24 cellular contexts compared by ENCODE assay signal in the genomic region with DNA sequence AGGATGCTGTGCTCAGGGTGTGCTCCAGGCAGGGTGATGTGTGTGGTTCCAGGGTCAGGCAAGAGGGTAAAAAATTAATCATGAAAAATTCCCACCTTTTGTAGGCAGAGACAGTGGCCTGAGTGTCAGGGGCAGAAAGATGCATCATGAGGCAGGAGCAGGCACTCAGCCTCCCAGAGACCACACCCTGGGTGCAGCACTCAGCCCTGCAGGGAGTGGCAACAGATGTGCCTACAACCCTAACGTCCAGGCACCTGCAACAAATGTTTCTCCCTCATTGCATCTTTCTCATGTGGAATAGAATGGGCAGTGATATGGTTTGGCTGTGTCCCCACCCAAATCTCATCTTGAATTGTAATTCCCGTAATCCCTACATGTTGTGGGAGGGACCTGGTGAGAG. TPM values are rescaled to one million over a fixed set of nuclear protein-coding genes. Genes with fewer than 3 reads are reported as not detected.
DNase-seq lines count a peak whose midpoint lies in the region; ATAC-seq and TF ChIP-seq lines count a peak whose summit lies in the region.
"Had no signal": no experiment of that assay in that cellular context is flagged by ENCODE, and none has a peak within 500 bp of the region (broad histone marks: within the 10 kb centered on the region; RNA-seq: fewer than 3 reads in every experiment).

No MANE protein-coding gene starts in this region.

- H3K9me3 ChIP-seq in HEK293 (ENCODE audit: control insufficient read depth, insufficient read depth, low read depth, low read length) = no peaks in the 10 kb centered on the region
- peaks cover 0 to 18% (median 0%) of the 10 kb centered on the region in 3 donors for H3K9me3 ChIP-seq in esophagus squamous epithelium
- H3K9me3 ChIP-seq: BE2C had no signal

- TF ChIP-seq POLR2A in esophagus squamous epithelium (IDR thresholded peaks at IDR 0.05) = no peak

- peaks cover 0 to 11% (median 0%) of the 10 kb centered on the region in 4 donors for H3K27me3 ChIP-seq in esophagus squamous epithelium
- H3K27me3 ChIP-seq: BE2C had no signal

- ATAC-seq in left colon = peak; percentile 26
- ATAC-seq in sciatic nerve = no peak
- no peak for ATAC-seq in Right ventricle myocardium inferior
- ATAC-seq: HCT116 had no signal

- 27 to 51% methylated on average over 2 of the region's 2 CpGs for WGBS in esophagus squamous epithelium, 2 donors

- DNase-seq in GM20000 (ENCODE audit: low spot score) (peak; percentile 0), left colon (no peak), sciatic nerve (ENCODE audit: low spot score) (peak; percentile 14), esophagus squamous epithelium (lab: John Stamatoyannopoulos, UW) (no peak), Right ventricle myocardium inferior (ENCODE audit: missing footprints) (no peak)
- no peak for DNase-seq in activated T-cell treated with anti-CD3 and anti-CD28 coated beads, Interleukin-2, amount 50 U/mL, for 1 hour
- DNase-seq: 8988T; ACHN; AML-193; BE2C; Calu3; CD4-positive, alpha-beta memory T cell; COR-L47; DMS53; DMS79 treated with DMSO at 0.1 percent for 48 hours; GF-D8; GOT3; HFFc6 had no signal

- no peaks in the 10 kb centered on the region for H3K36me3 ChIP-seq in HEK293 (ENCODE audit: control insufficient read depth in 2 of 2, insufficient read depth in 1 of 2, low read length in 2 of 2)
- H3K36me3 ChIP-seq in esophagus squamous epithelium = no peaks in the 10 kb centered on the region
- H3K36me3 ChIP-seq: BE2C; BLaER1 treated with 17β-estradiol and CSF1 and Interleukin-3, amounts not matched to agents 10 nM and 100 nM had no signal

- TF ChIP-seq CTCF in GM20000 (IDR thresholded peaks at IDR 0.05; ENCODE audit: extremely low read depth, missing control alignments) (no peak), HEK293 (tag by site-specific recombination; IDR thresholded peaks at IDR 0.05) (no peak), esophagus squamous epithelium (IDR thresholded peaks at IDR 0.05) (no peak)

- H3K4me1 ChIP-seq in HEK293 (ENCODE audit: control insufficient read depth, insufficient read depth, low read length) (no peaks in the 10 kb centered on the region), esophagus squamous epithelium (no peaks in the 10 kb centered on the region)
- H3K4me1 ChIP-seq: A549, BE2C had no signal

- POLR2A ChIA-PET in HEK293 (lab: Yijun Ruan, JAX) = no interaction called here

- H3K4me3 ChIP-seq in HEK293 (ENCODE audit: low read depth, low read length) = no peak overlapping the region
- H3K4me3 ChIP-seq in esophagus squamous epithelium = no peak overlapping the region
- H3K4me3 ChIP-seq: A549; BLaER1 treated with 17β-estradiol and CSF1 and Interleukin-3, amounts not matched to agents 10 nM and 100 nM had no signal

- H3K27ac ChIP-seq in HEK293 (ENCODE audit: extremely low read depth, low read depth, low read length) (no peak overlapping the region), esophagus squamous epithelium (no peak overlapping the region)
- H3K27ac ChIP-seq: A549; BLaER1 treated with 17β-estradiol and CSF1 and Interleukin-3, amounts not matched to agents 10 nM and 100 nM had no signal

- intact Hi-C loops in left colon (cut with DNase I, micrococcal nuclease) (no loop called here), sciatic nerve (cut with DNase I) (no loop called here), esophagus squamous epithelium (cut with DNase I) (no loop called here), Right ventricle myocardium inferior (cut with DNase I) (no loop called here)

- CTCF ChIA-PET in HEK293 (lab: Yijun Ruan, JAX) = no interaction called here

TF ChIP-seq in HEK293, 187 proteins besides CTCF, POLR2A, EP300 and RAD21:
- TF ChIP-seq GLIS1 (tag by site-specific recombination; IDR thresholded peaks at IDR 0.05) = no peak
- TF ChIP-seq KLF1 (tag by site-specific recombination; IDR thresholded peaks at IDR 0.05) = peak; percentile 85

RNA-seq across cellular contexts. Expression of a gene that starts 19.6 kb away (rescaled TPM):
- total RNA-seq in left colon (1,000 to 10,000 TPM in 1 of 2 donors, 100 to 1,000 TPM in 1; 627 to 1,309 TPM), sciatic nerve (5.8 TPM), esophagus squamous epithelium (100 to 1,000 TPM in 1 of 4 donors, 10 to 100 TPM in 3; 34.7 to 135 (median 67.3) TPM), Right ventricle myocardium inferior (4.3 TPM)
- total RNA-seq: HFFc6 had no signal

RNA-seq across cellular contexts. Expression of a gene that starts 46.8 kb away (rescaled TPM):
- total RNA-seq in left colon (1 to 10 TPM in 1 of 2 donors, under 1 TPM in 1; 0.89 to 1.7 TPM), sciatic nerve (1.3 TPM), esophagus squamous epithelium (not detected), Right ventricle myocardium inferior (not detected)
- total RNA-seq: Calu3; CD4-positive, alpha-beta memory T cell; Daoy; H7; HFFc6 had no signal

Comparison
In these comparisons a context has a peak if more than half of its experiments do, and no peak if none do; other contexts are left out.
1. DNase-seq: peak in GM20000 (single experiment) and sciatic nerve (single experiment); none in left colon (0 of 2), esophagus squamous epithelium (single experiment), activated T-cell treated with anti-CD3 and anti-CD28 coated beads, Interleukin-2, amount 50 U/mL, for 1 hour (single experiment) and Right ventricle myocardium inferior (single experiment).